9 cellular contexts compared by ENCODE assay signal in the genomic region with DNA sequence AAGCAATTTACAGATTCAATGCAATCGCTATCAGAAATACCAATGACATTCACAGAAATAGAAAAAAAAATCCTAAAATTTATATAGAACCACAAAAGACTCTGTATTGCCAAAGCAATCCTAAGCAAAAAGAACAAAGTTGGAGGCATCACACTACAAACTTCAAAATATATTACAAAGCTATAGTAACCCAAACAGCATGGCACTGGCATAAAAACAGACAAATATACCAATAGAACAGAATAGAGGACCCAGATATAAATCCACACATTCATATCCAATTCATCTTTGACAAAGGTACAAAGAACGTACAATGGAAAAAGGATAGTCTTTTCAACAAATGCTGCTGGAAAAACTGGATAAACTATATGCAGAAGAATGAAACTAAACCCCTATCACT. TPM values are rescaled to one million over a fixed set of nuclear protein-coding genes. Genes with fewer than 3 reads are reported as not detected.
"Had no signal": no experiment of that assay in that cellular context is flagged by ENCODE, and none has a peak within 500 bp of the region (broad histone marks: within the 10 kb centered on the region; RNA-seq: fewer than 3 reads in every experiment).

No MANE protein-coding gene starts in this region.

- DNase-seq: H7, IMR-90, Karpas-422, KBM-7 had no signal

- H3K27ac ChIP-seq: KMS-11 had no signal

- H3K4me3 ChIP-seq: GM23338, HAP-1 had no signal

- H3K36me3 ChIP-seq: HAP-1 had no signal

- ATAC-seq: GM23338, HCT116 had no signal

- H3K4me3 Mint-ChIP-seq: GM23338 had no signal

- H2AFZ ChIP-seq: GM23338 had no signal

- H3K9ac ChIP-seq: KMS-11 had no signal

- H3K4me2 ChIP-seq: GM23338, KMS-11 had no signal

- H3K27ac Mint-ChIP-seq: GM23338 had no signal

- H3K4me1 Mint-ChIP-seq: GM23338 had no signal

- H3K4me1 ChIP-seq: HAP-1 had no signal

RNA-seq across cellular contexts. Expression of gene TUBB1, which starts 49.8 kb away (rescaled TPM):
- total RNA-seq: GM23338, H4, H7, IMR-90 had no signal
- polyA plus RNA-seq: GM23338, IMR-90 had no signal
